In genomic region chr20:709421-709820, GRCh38 we compare ENCODE assay signal across 9 cellular contexts. TPM values are rescaled to one million over a fixed set of nuclear protein-coding genes. Genes with fewer than 3 reads are reported as not detected.
DNase-seq lines count a peak whose midpoint lies in the region; ATAC-seq and TF ChIP-seq lines count a peak whose summit lies in the region.
"Had no signal": no experiment of that assay in that cellular context is flagged by ENCODE, and none has a peak within 500 bp of the region (broad histone marks: within the 10 kb centered on the region; RNA-seq: fewer than 3 reads in every experiment).

No MANE protein-coding gene starts in this region.

- intact Hi-C loops in prostate gland (cut with DNase I) = no loop called here

- H4K12ac ChIP-seq in trophoblast cell (ENCODE audit: low read depth, low read length) = no peak overlapping the region

- H2BK12ac ChIP-seq in trophoblast cell (ENCODE audit: low read length) = no peak overlapping the region

- ATAC-seq in HG03175 (IDR thresholded peaks at IDR 0.05; ENCODE audit: unreplicated experiment) (no peak), HG03460 (IDR thresholded peaks at IDR 0.05; ENCODE audit: unreplicated experiment) (no peak)

- TF ChIP-seq POLR2A in prostate gland (IDR thresholded peaks at IDR 0.05) = no peak

- H4K91ac ChIP-seq in trophoblast cell (ENCODE audit: low read depth, low read length) = no peak overlapping the region

- H3K79me1 ChIP-seq in trophoblast cell (ENCODE audit: low read length) = no peaks in the 10 kb centered on the region

- H3K27me3 ChIP-seq in prostate gland (replicated peaks; ENCODE audit: insufficient read depth) = no peaks in the 10 kb centered on the region
- peaks cover 18% of the 10 kb centered on the region for H3K27me3 ChIP-seq in trophoblast cell (ENCODE audit: insufficient read depth, low read length)

- no peak overlapping the region for H2BK5ac ChIP-seq in trophoblast cell (ENCODE audit: low read depth, low read length, poor library complexity)

- CTCF ChIA-PET in HEK293 (lab: Yijun Ruan, JAX) = interaction anchor here (0.6 to 1.1 kb wide), 2 partner anchors 19 to 42 kb away, joined by 3 to 4 read pairs; no protein-coding TSS in a partner anchor

- TF ChIP-seq CTCF in HEK293 (tag by site-specific recombination; IDR thresholded peaks at IDR 0.05) (no peak), foreskin fibroblast (IDR thresholded peaks at IDR 0.05; ENCODE audit: low read depth, low read length) (no peak), prostate gland (IDR thresholded peaks at IDR 0.05) (no peak)

- H3K27ac ChIP-seq in HEK293 (ENCODE audit: extremely low read depth, low read depth, low read length) (no peak overlapping the region), prostate gland (no peak overlapping the region), trophoblast cell (ENCODE audit: low read depth, low read length) (no peak overlapping the region)
- H3K27ac ChIP-seq: right lobe of liver had no signal

- H3K4me3 ChIP-seq in HEK293 (ENCODE audit: low read depth, low read length) = no peak overlapping the region
- H3K4me3 ChIP-seq in foreskin fibroblast (ENCODE audit: low read depth in 1 of 2, low read length in 2 of 2) = no peak overlapping the region
- H3K4me3 ChIP-seq in prostate gland = peak overlapping the region in 1 of 2 donors; percentile 24
- no peak overlapping the region for H3K4me3 ChIP-seq in trophoblast cell (ENCODE audit: low read depth, low read length)
- H3K4me3 ChIP-seq: right lobe of liver had no signal

- no peak overlapping the region for H3K14ac ChIP-seq in trophoblast cell (ENCODE audit: low read length)

- no peak overlapping the region for H3K4me2 ChIP-seq in trophoblast cell (ENCODE audit: low read length)

- DNase-seq in NCI-H748 (lab: John Stamatoyannopoulos, UW; ENCODE audit: unreplicated experiment) (peak; percentile 96), foreskin fibroblast (peak; percentile 6 to 50), prostate gland (ENCODE audit: low spot score) (peak; percentile 68), trophoblast cell (no peak)
- DNase-seq: effector CD4-positive, alpha-beta T cell had no signal

- no peaks in the 10 kb centered on the region for H3K9me3 ChIP-seq in HEK293 (ENCODE audit: control insufficient read depth, insufficient read depth, low read depth, low read length)
- H3K9me3 ChIP-seq in prostate gland = no peaks in the 10 kb centered on the region
- H3K9me3 ChIP-seq in trophoblast cell (ENCODE audit: insufficient read depth, low read depth, low read length) = peaks cover 14% of the 10 kb centered on the region
- H3K9me3 ChIP-seq: right lobe of liver had no signal

- H2AK5ac ChIP-seq in trophoblast cell (ENCODE audit: low read length) = no peak overlapping the region

- POLR2A ChIA-PET in HEK293 (lab: Yijun Ruan, JAX) = no interaction called here

- 6% methylated on average over 20 of the region's 20 CpGs for WGBS in prostate gland
- WGBS in trophoblast cell (ENCODE audit: extremely low coverage, insufficient coverage, insufficient read length) = no CpG with 5 or more reads among the region's 20 CpGs

- H2AFZ ChIP-seq in trophoblast cell (ENCODE audit: insufficient read depth, low read length, poor library complexity) = no peak overlapping the region

- H4K8ac ChIP-seq in trophoblast cell (ENCODE audit: low read depth, low read length) = no peak overlapping the region

- no peak overlapping the region for H3K4ac ChIP-seq in trophoblast cell (ENCODE audit: low read depth, low read length)

- no peak overlapping the region for H3K18ac ChIP-seq in trophoblast cell (ENCODE audit: low read length)

- no peak overlapping the region for H3K9ac ChIP-seq in trophoblast cell (ENCODE audit: low read length)

- H2BK120ac ChIP-seq in trophoblast cell (ENCODE audit: insufficient read depth, low read length, poor library complexity) = no peak overlapping the region

- no peaks in the 10 kb centered on the region for H3K79me2 ChIP-seq in trophoblast cell (ENCODE audit: control insufficient read depth, insufficient read depth, low read length, poor library complexity)

- H3K36me3 ChIP-seq in HEK293 (ENCODE audit: control insufficient read depth in 2 of 2, insufficient read depth in 1 of 2, low read length in 2 of 2) (no peaks in the 10 kb centered on the region), prostate gland (no peaks in the 10 kb centered on the region), trophoblast cell (ENCODE audit: control insufficient read depth in 1 of 2, insufficient read depth in 2 of 2, low read length in 2 of 2) (no peaks in the 10 kb centered on the region)
- H3K36me3 ChIP-seq: right lobe of liver had no signal

- H3K4me1 ChIP-seq in HEK293 (ENCODE audit: control insufficient read depth, insufficient read depth, low read length) = no peaks in the 10 kb centered on the region
- no peaks in the 10 kb centered on the region for H3K4me1 ChIP-seq in prostate gland (replicated peaks)
- no peaks in the 10 kb centered on the region for H3K4me1 ChIP-seq in trophoblast cell (ENCODE audit: control insufficient read depth in 1 of 2, insufficient read depth in 2 of 2, low read length in 2 of 2)
- H3K4me1 ChIP-seq: right lobe of liver had no signal

- H3K23ac ChIP-seq in trophoblast cell (ENCODE audit: low read length) = no peak overlapping the region

TF ChIP-seq in HEK293, 187 proteins besides CTCF, POLR2A, EP300 and RAD21:
- TF ChIP-seq, protein P1, sequence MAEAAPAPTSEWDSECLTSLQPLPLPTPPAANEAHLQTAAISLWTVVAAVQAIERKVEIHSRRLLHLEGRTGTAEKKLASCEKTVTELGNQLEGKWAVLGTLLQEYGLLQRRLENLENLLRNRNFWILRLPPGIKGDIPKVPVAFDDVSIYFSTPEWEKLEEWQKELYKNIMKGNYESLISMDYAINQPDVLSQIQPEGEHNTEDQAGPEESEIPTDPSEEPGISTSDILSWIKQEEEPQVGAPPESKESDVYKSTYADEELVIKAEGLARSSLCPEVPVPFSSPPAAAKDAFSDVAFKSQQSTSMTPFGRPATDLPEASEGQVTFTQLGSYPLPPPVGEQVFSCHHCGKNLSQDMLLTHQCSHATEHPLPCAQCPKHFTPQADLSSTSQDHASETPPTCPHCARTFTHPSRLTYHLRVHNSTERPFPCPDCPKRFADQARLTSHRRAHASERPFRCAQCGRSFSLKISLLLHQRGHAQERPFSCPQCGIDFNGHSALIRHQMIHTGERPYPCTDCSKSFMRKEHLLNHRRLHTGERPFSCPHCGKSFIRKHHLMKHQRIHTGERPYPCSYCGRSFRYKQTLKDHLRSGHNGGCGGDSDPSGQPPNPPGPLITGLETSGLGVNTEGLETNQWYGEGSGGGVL (tag by site-specific recombination; IDR thresholded peaks at IDR 0.05) = peak; percentile 47
- no peak for TF ChIP-seq ZNF18 (tag by site-specific recombination; IDR thresholded peaks at IDR 0.05)
TF ChIP-seq in HEK293: peak in this region for 1.

RNA-seq across cellular contexts. Expression of gene SCRT2, which starts 33.8 kb away (rescaled TPM):
- under 1 TPM in 1 of 2 donors, not detected in 1; 0.17 TPM for total RNA-seq in prostate gland
- polyA plus RNA-seq in trophoblast cell (2013) = not detected in 2 replicates
- total RNA-seq: right lobe of liver had no signal

RNA-seq across cellular contexts. Expression of gene SRXN1, which starts 56.4 kb away (rescaled TPM):
- total RNA-seq in prostate gland = 10 to 100 TPM; 33.6 to 41.4 TPM
- polyA plus RNA-seq in trophoblast cell (2013) = 22.9 and 25.4 TPM in 2 replicates

RNA-seq across cellular contexts. Expression of gene SLC52A3, which starts 58.9 kb away (rescaled TPM):
- total RNA-seq in prostate gland = 100 to 1,000 TPM in 1 of 2 donors, 10 to 100 TPM in 1; 34.3 to 221 TPM
- 5.0 and 5.1 TPM in 2 replicates for polyA plus RNA-seq in trophoblast cell (2013)

Comparison
In these comparisons a context has a peak if more than half of its experiments do, and no peak if none do; other contexts are left out.
1. DNase-seq: peak in NCI-H748 (single experiment), foreskin fibroblast (2 of 2) and prostate gland (single experiment); none in trophoblast cell (0 of 2).